8 cellular contexts compared by ENCODE assay signal in the genomic region with DNA sequence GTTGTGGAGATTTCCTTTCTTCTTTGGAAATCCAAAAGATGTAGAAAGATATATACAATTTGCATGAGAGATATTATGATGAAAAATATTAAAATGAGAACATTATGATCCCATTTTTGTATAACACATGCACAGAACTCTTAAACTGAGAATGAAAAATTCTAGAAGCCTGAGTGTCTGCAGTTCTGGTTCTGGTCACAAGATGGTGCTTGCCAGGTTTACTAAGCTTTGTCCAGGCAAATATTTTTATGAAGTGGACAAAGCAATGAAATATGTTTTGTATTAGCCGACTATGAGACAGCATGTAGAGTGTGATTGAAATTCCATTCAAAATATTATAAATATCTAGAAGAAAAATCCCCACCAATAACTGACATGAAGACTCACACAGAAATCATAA. TPM values are rescaled to one million over a fixed set of nuclear protein-coding genes. Genes with fewer than 3 reads are reported as not detected.
DNase-seq lines count a peak whose midpoint lies in the region; ATAC-seq and TF ChIP-seq lines count a peak whose summit lies in the region.

No MANE protein-coding gene starts in this region.

- POLR2A ChIA-PET in HCT116 (lab: Charles Lee): no interaction called here

- no peaks in the 10 kb centered on the region for H4K20me1 ChIP-seq in HCT116 (ENCODE audit: insufficient read depth)

- peak; percentile 20 for DNase-seq in ACHN
- peak; percentile 8 for DNase-seq in HCT116 (ENCODE audit: low read depth, low spot score)
- DNase-seq in astrocyte of the spinal cord (ENCODE audit: low read depth, low spot score): peak; percentile 52
- no peak for DNase-seq in NCI-H2171 (lab: John Stamatoyannopoulos, UW)
- no peak for DNase-seq in NCI-H446 (lab: John Stamatoyannopoulos, UW)
- DNase-seq in hepatic stellate cell (ENCODE audit: low spot score): no peak

- no peak for TF ChIP-seq POLR2A in HCT116 (IDR thresholded peaks at IDR 0.05; ENCODE audit: borderline replicate concordance, extremely low read depth, insufficient read depth, insufficient read length)

- H3K4me3 ChIP-seq in HCT116 (replicated peaks in 1 of 2; ENCODE audit: low read depth in 1 of 2, low read length in 2 of 2) (no peak overlapping the region), astrocyte of the spinal cord (ENCODE audit: low read depth, low read length) (no peak overlapping the region), liver (ENCODE audit: low read depth in 1 of 3, low read length in 3 of 3) (no peak overlapping the region)

- H3K27ac ChIP-seq in HCT116 (ENCODE audit: low read depth, low read length) (no peak overlapping the region), liver (ENCODE audit: low read depth in 1 of 2, low read length in 2 of 2) (no peak overlapping the region)

- H3K36me3 ChIP-seq in HCT116 (ENCODE audit: control insufficient read depth in 1 of 2, insufficient read depth in 2 of 2, low read length in 2 of 2) (no peaks in the 10 kb centered on the region), liver (ENCODE audit: control insufficient read depth in 4 of 4, insufficient read depth in 3 of 4, low read depth in 1 of 4, low read length in 3 of 4) (no peaks in the 10 kb centered on the region)

- no TSS peak for BruUV-seq in HCT116 (replicated peaks; lab: Mats Ljungman, UMichigan)

- ATAC-seq in HCT116 (no peak), HG03097 (IDR thresholded peaks at IDR 0.05; ENCODE audit: low FRiP score, unreplicated experiment) (no peak)

- H2AFZ ChIP-seq in HCT116 (ENCODE audit: low read depth, low read length, poor library complexity, severe bottlenecking): no peak overlapping the region

- CTCF ChIA-PET in HCT116 (lab: Charles Lee): interaction anchor here (2.6 kb wide), 1 partner anchor 223 kb away, joined by 11 read pairs; no protein-coding TSS in a partner anchor

- no peaks in the 10 kb centered on the region for H3K79me2 ChIP-seq in HCT116 (ENCODE audit: insufficient read depth, low read length)

- TF ChIP-seq CTCF in HCT116 (IDR thresholded peaks at IDR 0.05 in 2 of 3, conservative IDR thresholded peaks at IDR 0.05 in 1 of 3; ENCODE audit: borderline replicate concordance in 1 of 3, insufficient read depth in 1 of 3, low read depth in 2 of 3, low read length in 2 of 3) (peak; percentile 28 to 54 (median 44); a peak in 5 of 6 replicates), astrocyte of the spinal cord (IDR thresholded peaks at IDR 0.05; ENCODE audit: low read depth, low read length) (peak; percentile 68), liver (IDR thresholded peaks at IDR 0.05; ENCODE audit: low read depth, low read length, missing input control) (peak; percentile 48)

- H3K4me2 ChIP-seq in HCT116 (ENCODE audit: low read length): no peak overlapping the region

- H3K9ac ChIP-seq in HCT116 (ENCODE audit: low read length) (no peak overlapping the region), liver (ENCODE audit: low read depth in 1 of 2, low read length in 2 of 2) (no peak overlapping the region)

- TF ChIP-seq RAD21 in HCT116 (IDR thresholded peaks at IDR 0.05; ENCODE audit: low read depth): peak; percentile 54
- peak; percentile 41 to 69 for TF ChIP-seq RAD21 in liver (IDR thresholded peaks at IDR 0.05)

- H3K9me3 ChIP-seq in HCT116 (ENCODE audit: control insufficient read depth in 1 of 2, insufficient read depth in 1 of 2, low read depth in 1 of 2, low read length in 2 of 2): no peaks in the 10 kb centered on the region
- H3K9me3 ChIP-seq in liver (ENCODE audit: control insufficient read depth in 4 of 4, low read length in 3 of 4): no peaks in the 10 kb centered on the region

- no peaks in the 10 kb centered on the region for H3K9me2 ChIP-seq in HCT116 (ENCODE audit: insufficient read depth)

- 26% methylated on average over 1 of the region's 1 CpG for WGBS in liver

- RAD21 ChIA-PET in HCT116 (lab: Charles Lee; ENCODE audit: low non-redundant PET in 1 of 2, low total read pairs in 2 of 2, uncharacterized antibody in 2 of 2, unreplicated experiment in 2 of 2): no interaction called here

- intact Hi-C loops in HCT116 (cut with micrococcal nuclease): loop anchor here (2.0 kb wide), 1 partner anchor 226 kb away; no protein-coding TSS in a partner anchor

- in situ Hi-C loops in ACHN (cut with HindIII; ENCODE audit: low pct_ligation_motif_present, low pct_unique_long_range_greater_than_20kb, low sequenced_read_pairs) (no loop called here), astrocyte of the spinal cord (cut with HindIII; ENCODE audit: low sequenced_read_pairs) (no loop called here)

- H3K4me1 ChIP-seq in HCT116 (ENCODE audit: control insufficient read depth in 1 of 2, insufficient read depth in 2 of 2, low read length in 2 of 2) (peaks cover 0 to 5% of the 10 kb centered on the region in 2 experiments; a peak in 1 of 4 replicates), liver (ENCODE audit: control insufficient read depth in 4 of 4, insufficient read depth in 4 of 4, low read length in 3 of 4) (peaks cover 0 to 4% (median 0%) of the 10 kb centered on the region in 4 donors)

- H3K27me3 ChIP-seq in HCT116 (ENCODE audit: insufficient read depth, low read length): no peaks in the 10 kb centered on the region
- no peaks in the 10 kb centered on the region for H3K27me3 ChIP-seq in liver (ENCODE audit: control insufficient read depth in 4 of 4, insufficient read depth in 4 of 4, low read length in 3 of 4)

TF ChIP-seq in HCT116, 20 proteins besides CTCF, POLR2A, EP300 and RAD21:
- TF ChIP-seq, protein P1, sequence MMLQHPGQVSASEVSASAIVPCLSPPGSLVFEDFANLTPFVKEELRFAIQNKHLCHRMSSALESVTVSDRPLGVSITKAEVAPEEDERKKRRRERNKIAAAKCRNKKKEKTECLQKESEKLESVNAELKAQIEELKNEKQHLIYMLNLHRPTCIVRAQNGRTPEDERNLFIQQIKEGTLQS (IDR thresholded peaks at IDR 0.05): no peak
- TF ChIP-seq ZNF274 (IDR thresholded peaks at IDR 0.05; ENCODE audit: low read depth, low read length) (no peak), JUND (IDR thresholded peaks at IDR 0.05) (no peak), ZFX (IDR thresholded peaks at IDR 0.05) (no peak)

TF ChIP-seq in liver, 16 proteins besides CTCF, POLR2A, EP300 and RAD21:
- TF ChIP-seq GABPA (IDR thresholded peaks at IDR 0.05 in 1 of 2, conservative IDR thresholded peaks at IDR 0.05 in 1 of 2) (no peak), JUND (IDR thresholded peaks at IDR 0.05) (no peak), SP1 (IDR thresholded peaks at IDR 0.05) (no peak), NR2F2 (IDR thresholded peaks at IDR 0.05) (no peak), EGR1 (IDR thresholded peaks at IDR 0.05; ENCODE audit: low read depth in 2 of 2) (no peak), HNF4A (conservative IDR thresholded peaks at IDR 0.05) (no peak), HNF4G (IDR thresholded peaks at IDR 0.05) (no peak), RXRA (IDR thresholded peaks at IDR 0.05) (no peak), FOXA1 (IDR thresholded peaks at IDR 0.05) (no peak), FOXA2 (IDR thresholded peaks at IDR 0.05) (no peak), YY1 (IDR thresholded peaks at IDR 0.05) (no peak)
- TF ChIP-seq, protein P1 (IDR thresholded peaks at IDR 0.05): no peak
- TF ChIP-seq, protein P2, sequence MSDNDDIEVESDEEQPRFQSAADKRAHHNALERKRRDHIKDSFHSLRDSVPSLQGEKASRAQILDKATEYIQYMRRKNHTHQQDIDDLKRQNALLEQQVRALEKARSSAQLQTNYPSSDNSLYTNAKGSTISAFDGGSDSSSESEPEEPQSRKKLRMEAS (IDR thresholded peaks at IDR 0.05): no peak
- TF ChIP-seq, protein P3, sequence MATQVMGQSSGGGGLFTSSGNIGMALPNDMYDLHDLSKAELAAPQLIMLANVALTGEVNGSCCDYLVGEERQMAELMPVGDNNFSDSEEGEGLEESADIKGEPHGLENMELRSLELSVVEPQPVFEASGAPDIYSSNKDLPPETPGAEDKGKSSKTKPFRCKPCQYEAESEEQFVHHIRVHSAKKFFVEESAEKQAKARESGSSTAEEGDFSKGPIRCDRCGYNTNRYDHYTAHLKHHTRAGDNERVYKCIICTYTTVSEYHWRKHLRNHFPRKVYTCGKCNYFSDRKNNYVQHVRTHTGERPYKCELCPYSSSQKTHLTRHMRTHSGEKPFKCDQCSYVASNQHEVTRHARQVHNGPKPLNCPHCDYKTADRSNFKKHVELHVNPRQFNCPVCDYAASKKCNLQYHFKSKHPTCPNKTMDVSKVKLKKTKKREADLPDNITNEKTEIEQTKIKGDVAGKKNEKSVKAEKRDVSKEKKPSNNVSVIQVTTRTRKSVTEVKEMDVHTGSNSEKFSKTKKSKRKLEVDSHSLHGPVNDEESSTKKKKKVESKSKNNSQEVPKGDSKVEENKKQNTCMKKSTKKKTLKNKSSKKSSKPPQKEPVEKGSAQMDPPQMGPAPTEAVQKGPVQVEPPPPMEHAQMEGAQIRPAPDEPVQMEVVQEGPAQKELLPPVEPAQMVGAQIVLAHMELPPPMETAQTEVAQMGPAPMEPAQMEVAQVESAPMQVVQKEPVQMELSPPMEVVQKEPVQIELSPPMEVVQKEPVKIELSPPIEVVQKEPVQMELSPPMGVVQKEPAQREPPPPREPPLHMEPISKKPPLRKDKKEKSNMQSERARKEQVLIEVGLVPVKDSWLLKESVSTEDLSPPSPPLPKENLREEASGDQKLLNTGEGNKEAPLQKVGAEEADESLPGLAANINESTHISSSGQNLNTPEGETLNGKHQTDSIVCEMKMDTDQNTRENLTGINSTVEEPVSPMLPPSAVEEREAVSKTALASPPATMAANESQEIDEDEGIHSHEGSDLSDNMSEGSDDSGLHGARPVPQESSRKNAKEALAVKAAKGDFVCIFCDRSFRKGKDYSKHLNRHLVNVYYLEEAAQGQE (IDR thresholded peaks at IDR 0.05): no peak
TF ChIP-seq in liver: peak in this region for 0.

RNA-seq across cellular contexts. Expression of a gene that starts 2.2 kb away (rescaled TPM):
- 3.4 TPM for total RNA-seq in HCT116 (2021; ENCODE audit: unreplicated experiment)
- 0.57 and 0.90 TPM in 2 replicates for polyA plus RNA-seq in HCT116 (2012)
- 1 to 10 TPM; 1.8 to 2.2 TPM for total RNA-seq in liver
- polyA plus RNA-seq in liver: 1 to 10 TPM in 1 of 2 donors, under 1 TPM in 1; 0.36 to 1.1 TPM

Comparison
In these comparisons a context has a peak if more than half of its experiments do, and no peak if none do; other contexts are left out.
1. DNase-seq: peak in ACHN (single experiment), HCT116 (single experiment) and astrocyte of the spinal cord (single experiment); none in NCI-H2171 (single experiment), NCI-H446 (0 of 2) and hepatic stellate cell (single experiment).
2. Peak in every context shown above with its lines, with median percentiles within 50 percentile points of each other: CTCF ChIP-seq.